ENCODE assay signal across 11 cellular contexts in genomic region chr7:130987092-130987491, GRCh38.
A peak's percentile ranks its signal among the peaks of the same experiment; 100 is the strongest.
DNase-seq lines count a peak whose midpoint lies in the region; ATAC-seq and TF ChIP-seq lines count a peak whose summit lies in the region.
"Had no signal": no experiment of that assay in that cellular context is flagged by ENCODE, and none has a peak within 500 bp of the region (broad histone marks: within the 10 kb centered on the region; RNA-seq: fewer than 3 reads in every experiment).

No MANE protein-coding gene starts in this region.

- H4K20me1 ChIP-seq in neural progenitor cell (ENCODE audit: low read depth): no peaks in the 10 kb centered on the region

- no peak for TF ChIP-seq EP300 in Ishikawa (IDR thresholded peaks at IDR 0.05; ENCODE audit: borderline replicate concordance)

- TF ChIP-seq CTCF in Caco-2 (IDR thresholded peaks at IDR 0.05; ENCODE audit: insufficient read depth in 1 of 2, low read depth in 1 of 2, low read length in 1 of 2, severe bottlenecking in 1 of 2, unreplicated experiment in 1 of 2) (no peak), psoas muscle (IDR thresholded peaks at IDR 0.05) (no peak), neural progenitor cell (IDR thresholded peaks at IDR 0.05) (no peak)

- H3K4me1 ChIP-seq in Caco-2 (peaks cover 33% of the 10 kb centered on the region), psoas muscle (peaks cover 66% of the 10 kb centered on the region), neural progenitor cell (no peaks in the 10 kb centered on the region)

- TF ChIP-seq RAD21 in Ishikawa (IDR thresholded peaks at IDR 0.05; ENCODE audit: low read depth): no peak

- DNase-seq in Caco-2 (peak; percentile 60 to 77), epithelial cell of prostate (ENCODE audit: low read depth, low spot score) (no peak), psoas muscle (no peak), AG08396 (ENCODE audit: low spot score) (no peak), neural progenitor cell (ENCODE audit: low spot score) (no peak)
- no peak for DNase-seq in NK-92 treated with Interleukin-12 subunit alpha and Interleukin-12 subunit beta, amount 100 ng/mL, for 24 hours (lab: John Stamatoyannopoulos, UW)
- DNase-seq: colonic mucosa, COR-L47, NCI-H2227 treated with DMSO at 0.1 percent for 48 hours had no signal

- no peak overlapping the region for H3K9ac ChIP-seq in neural progenitor cell

- intact Hi-C loops in Caco-2 (cut with micrococcal nuclease; ENCODE audit: unreplicated experiment) (no loop called here), psoas muscle (cut with DNase I) (no loop called here)

- H3K4me3 Mint-ChIP-seq in Caco-2 (ENCODE audit: unreplicated experiment): peak overlapping the region; percentile 22
- H3K4me3 Mint-ChIP-seq in neural progenitor cell: no peak overlapping the region

- 89 to 98% (median 89%) methylated on average over 4 of the region's 4 CpGs for WGBS in psoas muscle, 3 donors

- no peaks in the 10 kb centered on the region for H3K27me3 Mint-ChIP-seq in Caco-2 (ENCODE audit: insufficient read depth, unreplicated experiment)
- no peaks in the 10 kb centered on the region for H3K27me3 Mint-ChIP-seq in neural progenitor cell (ENCODE audit: insufficient read depth, low read depth)

- POLR2A ChIA-PET in Caco-2 (lab: Charles Lee): no interaction called here

- H3K4me2 ChIP-seq in neural progenitor cell: no peak overlapping the region

- H3K4me3 ChIP-seq in Caco-2 (ENCODE audit: low read depth, low read length): no peak overlapping the region
- no peak overlapping the region for H3K4me3 ChIP-seq in psoas muscle
- H3K4me3 ChIP-seq in neural progenitor cell: no peak overlapping the region
- H3K4me3 ChIP-seq: colonic mucosa had no signal

- peak in 2 of 4 donors; percentile 2 to 10 for ATAC-seq in psoas muscle
- ATAC-seq in HG03521 (IDR thresholded peaks at IDR 0.05; ENCODE audit: unreplicated experiment): no peak

- H3K36me3 ChIP-seq in Caco-2 (ENCODE audit: control insufficient read depth, insufficient read depth, low read length) (no peaks in the 10 kb centered on the region), psoas muscle (ENCODE audit: insufficient read depth in 1 of 2, low read depth in 1 of 2) (peaks cover 0 to 27% of the 10 kb centered on the region in 2 donors), neural progenitor cell (no peaks in the 10 kb centered on the region)
- H3K36me3 ChIP-seq: colonic mucosa had no signal

- H2AFZ ChIP-seq in neural progenitor cell (replicated peaks): no peak overlapping the region

- H3K27ac ChIP-seq in epithelial cell of prostate (peak overlapping the region; percentile 34), psoas muscle (peak overlapping the region; percentile 12), neural progenitor cell (no peak overlapping the region)
- H3K27ac ChIP-seq: colonic mucosa had no signal

- no peaks in the 10 kb centered on the region for H3K9me3 ChIP-seq in Caco-2
- no peaks in the 10 kb centered on the region for H3K9me3 ChIP-seq in psoas muscle
- no peaks in the 10 kb centered on the region for H3K9me3 ChIP-seq in neural progenitor cell (ENCODE audit: low read depth)
- H3K9me3 ChIP-seq: colonic mucosa had no signal

- no TSS peak for BruUV-seq in Caco-2 (replicated peaks; lab: Mats Ljungman, UMichigan)

- H3K27ac Mint-ChIP-seq in Caco-2 (ENCODE audit: unreplicated experiment) (peak overlapping the region; percentile 72), neural progenitor cell (no peak overlapping the region)

- no peaks in the 10 kb centered on the region for H3F3A ChIP-seq in neural progenitor cell (ENCODE audit: low read depth)

- no peaks in the 10 kb centered on the region for H3K27me3 ChIP-seq in Caco-2 (replicated peaks; ENCODE audit: control insufficient read depth, insufficient read depth, low read length)
- H3K27me3 ChIP-seq in psoas muscle (ENCODE audit: insufficient read depth in 3 of 3, low read length in 2 of 3): no peaks in the 10 kb centered on the region
- no peaks in the 10 kb centered on the region for H3K27me3 ChIP-seq in neural progenitor cell
- H3K27me3 ChIP-seq: colonic mucosa had no signal

- H3K79me2 ChIP-seq in neural progenitor cell (ENCODE audit: low read depth): no peaks in the 10 kb centered on the region

- H3K4me1 Mint-ChIP-seq in Caco-2 (ENCODE audit: low read depth, unreplicated experiment) (peaks cover 31% of the 10 kb centered on the region), neural progenitor cell (peaks cover 16% of the 10 kb centered on the region)

- H3K9me3 Mint-ChIP-seq in Caco-2 (ENCODE audit: unreplicated experiment) (no peaks in the 10 kb centered on the region), neural progenitor cell (no peaks in the 10 kb centered on the region)

- H3K36me3 Mint-ChIP-seq in Caco-2 (ENCODE audit: insufficient read depth, unreplicated experiment) (no peaks in the 10 kb centered on the region), neural progenitor cell (no peaks in the 10 kb centered on the region)

- CTCF ChIA-PET in Caco-2 (lab: Charles Lee): no interaction called here

TF ChIP-seq in Ishikawa, 13 proteins besides CTCF, POLR2A, EP300 and RAD21:
- TF ChIP-seq TEAD4 (IDR thresholded peaks at IDR 0.05) (peak; percentile 66), EGR1 (IDR thresholded peaks at IDR 0.05) (no peak)

Comparison
In these comparisons a context has a peak if more than half of its experiments do, and no peak if none do; other contexts are left out.
1. DNase-seq: peak in Caco-2 (2 of 2); none in epithelial cell of prostate (single experiment), psoas muscle (0 of 2), AG08396 (single experiment), neural progenitor cell (single experiment) and NK-92 treated with Interleukin-12 subunit alpha and Interleukin-12 subunit beta, amount 100 ng/mL, for 24 hours (single experiment).